8 cellular contexts compared by ENCODE assay signal in genomic region chr20:20824924-20825584, GRCh38.
DNase-seq lines count a peak whose midpoint lies in the region; ATAC-seq and TF ChIP-seq lines count a peak whose summit lies in the region.

No MANE protein-coding gene starts in this region.

- peaks cover 42% of the 10 kb centered on the region for H3K27me3 Mint-ChIP-seq in mesothelial cell of epicardium (ENCODE audit: low read depth)

- DNase-seq in EL: peak; percentile 32
- peak; percentile 64 for DNase-seq in NCI-H345 treated with DMSO at 0.1 percent for 48 hours (lab: John Stamatoyannopoulos, UW; ENCODE audit: unreplicated experiment)
- DNase-seq in activated CD4-positive, alpha-beta T cell treated with anti-CD3 and anti-CD28 coated beads for 4 hours: peak; percentile 24 to 43
- DNase-seq in effector CD4-positive, alpha-beta T cell: peak; percentile 33
- peak; percentile 49 to 63 for DNase-seq in mesothelial cell of epicardium (ENCODE audit: low spot score in 2 of 2, unreplicated experiment in 2 of 2)
- DNase-seq in stimulated activated CD8-positive, alpha-beta memory T cell treated with anti-CD3 and anti-CD28 coated beads, Interleukin-7, amount 100 ng/mL, for 24 hours (ENCODE audit: low read depth): peak; percentile 26

- no peaks in the 10 kb centered on the region for H3K4me1 Mint-ChIP-seq in mesothelial cell of epicardium

- peak; percentile 93 for TF ChIP-seq CTCF in mesothelial cell of epicardium (IDR thresholded peaks at IDR 0.05; ENCODE audit: unreplicated experiment)

- H3K4me3 Mint-ChIP-seq in mesothelial cell of epicardium: no peak overlapping the region

- H3K9me3 Mint-ChIP-seq in mesothelial cell of epicardium: peaks cover 10% of the 10 kb centered on the region

- no peak overlapping the region for H3K27ac Mint-ChIP-seq in mesothelial cell of epicardium

- peak; percentile 69 for ATAC-seq in HG02678 (IDR thresholded peaks at IDR 0.05; ENCODE audit: unreplicated experiment)
- no peak for ATAC-seq in GM19324 (IDR thresholded peaks at IDR 0.05; ENCODE audit: low FRiP score, unreplicated experiment)

- no peaks in the 10 kb centered on the region for H3K36me3 Mint-ChIP-seq in mesothelial cell of epicardium
